In the genomic region with DNA sequence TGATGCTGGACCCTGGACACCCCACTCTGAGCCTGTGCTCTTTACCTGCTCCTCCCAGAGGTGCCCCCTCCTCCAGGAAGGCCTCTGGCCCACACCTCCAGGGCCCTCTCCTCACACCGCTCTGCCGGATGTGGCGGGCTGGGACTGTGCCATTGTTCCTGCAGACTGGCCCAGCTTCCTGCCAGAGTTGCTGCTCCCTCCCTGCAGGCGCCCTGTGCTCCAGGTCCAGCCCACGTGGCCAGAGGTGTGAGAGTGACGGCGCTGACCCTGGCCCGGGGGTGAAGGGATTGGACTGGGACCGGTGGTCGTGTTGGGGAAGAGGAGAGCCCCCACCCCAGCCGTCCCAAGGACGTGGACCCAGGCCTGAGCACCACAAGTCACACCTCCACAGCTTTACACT, we compare ENCODE assay signal across 20 cellular contexts. TPM values are rescaled to one million over a fixed set of nuclear protein-coding genes. Genes with fewer than 3 reads are reported as not detected.
A peak's percentile ranks its signal among the peaks of the same experiment; 100 is the strongest.
DNase-seq lines count a peak whose midpoint lies in the region; ATAC-seq, FAIRE-seq and TF ChIP-seq lines count a peak whose summit lies in the region.
"Had no signal": no experiment of that assay in that cellular context is flagged by ENCODE, and none has a peak within 500 bp of the region (broad histone marks: within the 10 kb centered on the region; RNA-seq: fewer than 3 reads in every experiment).

No MANE protein-coding gene starts in this region.

- no peak overlapping the region for H3K14ac ChIP-seq in trophoblast cell (ENCODE audit: low read length)

- CTCF ChIA-PET in HepG2 (lab: Yijun Ruan, JAX; ENCODE audit: low intra/inter-chr PET ratio, low total read pairs) = no interaction called here

- H3K9me3 ChIP-seq in right lobe of liver = no peaks in the 10 kb centered on the region
- no peaks in the 10 kb centered on the region for H3K9me3 ChIP-seq in HepG2 (ENCODE audit: low read length)
- no peaks in the 10 kb centered on the region for H3K9me3 ChIP-seq in RWPE2 (ENCODE audit: severe bottlenecking)
- no peaks in the 10 kb centered on the region for H3K9me3 ChIP-seq in thyroid gland
- peaks cover 4% of the 10 kb centered on the region for H3K9me3 ChIP-seq in trophoblast cell (ENCODE audit: insufficient read depth, low read depth, low read length)
- H3K9me3 ChIP-seq: BLaER1 had no signal

- BruUV-seq in HepG2 (replicated peaks; lab: Mats Ljungman, UMichigan) = no TSS peak

- no peak overlapping the region for H2BK120ac ChIP-seq in trophoblast cell (ENCODE audit: insufficient read depth, low read length, poor library complexity)

- WGBS in right lobe of liver (ENCODE audit: insufficient coverage, low coverage, low lambda C conversion rate, missing lambda C conversion rate) = no CpG with 5 or more reads among the region's 12 CpGs
- WGBS in HepG2 (ENCODE audit: low lambda C conversion rate) = 94% methylated on average over 11 of the region's 12 CpGs
- WGBS in thyroid gland, 2 donors = 76 to 87% methylated on average over 3 to 11 of the region's 12 CpGs
- WGBS in trophoblast cell (ENCODE audit: extremely low coverage, insufficient coverage, insufficient read length) = no CpG with 5 or more reads among the region's 12 CpGs

- H3K27me3 ChIP-seq in right lobe of liver = no peaks in the 10 kb centered on the region
- no peaks in the 10 kb centered on the region for H3K27me3 ChIP-seq in HepG2 (ENCODE audit: control insufficient read depth in 1 of 2, insufficient read depth in 2 of 2, low read length in 2 of 2)
- H3K27me3 ChIP-seq in RWPE2 (ENCODE audit: insufficient read depth, poor library complexity, severe bottlenecking) = no peaks in the 10 kb centered on the region
- H3K27me3 ChIP-seq in thyroid gland = no peaks in the 10 kb centered on the region
- H3K27me3 ChIP-seq in trophoblast cell (ENCODE audit: insufficient read depth, low read length) = no peaks in the 10 kb centered on the region
- H3K27me3 ChIP-seq: BLaER1 had no signal

- H2BK12ac ChIP-seq in trophoblast cell (ENCODE audit: low read length) = no peak overlapping the region

- no peak for FAIRE-seq in HepG2 (lab: Jason Lieb, UNC)
- FAIRE-seq: A204.1, GM12891, H1 had no signal

- ATAC-seq in right lobe of liver (no peak), HepG2 (no peak), RWPE2 (ENCODE audit: low read depth) (no peak)

- H2BK5ac ChIP-seq in trophoblast cell (ENCODE audit: low read depth, low read length, poor library complexity) = no peak overlapping the region

- H4K91ac ChIP-seq in trophoblast cell (ENCODE audit: low read depth, low read length) = no peak overlapping the region

- no peak overlapping the region for H3K4me3 ChIP-seq in right lobe of liver
- H3K4me3 ChIP-seq in HepG2 (replicated peaks in 1 of 3; ENCODE audit: insufficient read depth in 1 of 3, low read depth in 2 of 3, low read length in 3 of 3) = no peak overlapping the region
- H3K4me3 ChIP-seq in RWPE2 (ENCODE audit: severe bottlenecking) = no peak overlapping the region
- H3K4me3 ChIP-seq in thyroid gland (replicated peaks in 1 of 3) = no peak overlapping the region
- H3K4me3 ChIP-seq in coronary artery = no peak overlapping the region
- H3K4me3 ChIP-seq in trophoblast cell (ENCODE audit: low read depth, low read length) = no peak overlapping the region
- H3K4me3 ChIP-seq: BLaER1, GM23248 had no signal

- intact Hi-C loops in right lobe of liver (cut with DNase I) = no loop called here
- intact Hi-C loops in HepG2 (cut with micrococcal nuclease; ENCODE audit: unreplicated experiment) = no loop called here
- intact Hi-C loops in thyroid gland (cut with DNase I) = no loop called here

- TF ChIP-seq CTCF in right lobe of liver (IDR thresholded peaks at IDR 0.05) = no peak
- TF ChIP-seq CTCF in HepG2 (CRISPR knock-in tag; IDR thresholded peaks at IDR 0.05) = no peak
- TF ChIP-seq CTCF in RWPE2 (IDR thresholded peaks at IDR 0.05; ENCODE audit: poor library complexity, severe bottlenecking) = no peak
- no peak for TF ChIP-seq CTCF in thyroid gland (IDR thresholded peaks at IDR 0.05)
- TF ChIP-seq CTCF in coronary artery (IDR thresholded peaks at IDR 0.05) = no peak

- H3K9ac ChIP-seq in HepG2 (ENCODE audit: insufficient read depth, low read depth, low read length) (no peak overlapping the region), trophoblast cell (ENCODE audit: low read length) (no peak overlapping the region)
- H3K9ac ChIP-seq: GM23248 had no signal

- POLR2A ChIA-PET in HepG2 (lab: Yijun Ruan, JAX) = no interaction called here

- DNase-seq in right lobe of liver (peak in 2 of 3 donors; percentile 14 to 54), HepG2 (ENCODE audit: low spot score) (no peak), RWPE2 (ENCODE audit: low spot score) (peak; percentile 61), thyroid gland (no peak), coronary artery (ENCODE audit: low spot score) (no peak), trophoblast cell (no peak)
- DNase-seq: Calu3; CD4-positive, alpha-beta memory T cell; COR-L47; DMS53; DMS79 treated with DMSO at 0.1 percent for 48 hours; GF-D8; GM23248; H7; HCEC 1CT had no signal

- H3K79me2 ChIP-seq in HepG2 (ENCODE audit: insufficient read depth, low read length) = peaks cover 12% of the 10 kb centered on the region
- peaks cover 10% of the 10 kb centered on the region for H3K79me2 ChIP-seq in trophoblast cell (ENCODE audit: control insufficient read depth, insufficient read depth, low read length, poor library complexity)

- no peak for TF ChIP-seq POLR2A in right lobe of liver (IDR thresholded peaks at IDR 0.05)
- TF ChIP-seq POLR2A in HepG2 (IDR thresholded peaks at IDR 0.05; ENCODE audit: insufficient read depth in 1 of 2, low read depth in 2 of 2, low read length in 2 of 2) = no peak
- TF ChIP-seq POLR2A in thyroid gland (IDR thresholded peaks at IDR 0.05) = no peak

- TF ChIP-seq EP300 in HepG2 (IDR thresholded peaks at IDR 0.05; ENCODE audit: low read depth in 2 of 2, low read length in 2 of 2) (no peak), HepG2 (CRISPR knock-in tag; IDR thresholded peaks at IDR 0.05; ENCODE audit: borderline replicate concordance) (no peak)

- H3K4me2 ChIP-seq in HepG2 (ENCODE audit: low read depth, low read length) (no peak overlapping the region), trophoblast cell (ENCODE audit: low read length) (no peak overlapping the region)
- H3K4me2 ChIP-seq: BLaER1 had no signal

- H3K27ac ChIP-seq in right lobe of liver (no peak overlapping the region), HepG2 (ENCODE audit: extremely low read length, insufficient read depth, low read length) (no peak overlapping the region), RWPE2 (ENCODE audit: poor library complexity, severe bottlenecking) (no peak overlapping the region), thyroid gland (peak overlapping the region in 2 of 3 donors; percentile 91 to 98), coronary artery (no peak overlapping the region), trophoblast cell (ENCODE audit: low read depth, low read length) (no peak overlapping the region)
- H3K27ac ChIP-seq: 22Rv1, BLaER1, GM23248 had no signal

- peaks cover 0 to 29% (median 15%) of the 10 kb centered on the region in 4 donors for H3K4me1 ChIP-seq in right lobe of liver
- H3K4me1 ChIP-seq in HepG2 (ENCODE audit: insufficient read depth, low read length) = peaks cover 30% of the 10 kb centered on the region
- H3K4me1 ChIP-seq in RWPE2 (ENCODE audit: insufficient read depth, poor library complexity, severe bottlenecking) = no peaks in the 10 kb centered on the region
- peaks cover 49 to 58% of the 10 kb centered on the region in 2 donors for H3K4me1 ChIP-seq in thyroid gland
- H3K4me1 ChIP-seq in trophoblast cell (ENCODE audit: control insufficient read depth in 1 of 2, insufficient read depth in 2 of 2, low read length in 2 of 2) = peaks cover 0 to 8% of the 10 kb centered on the region in 2 experiments

- H4K8ac ChIP-seq in trophoblast cell (ENCODE audit: low read depth, low read length) = no peak overlapping the region

- H3K36me3 ChIP-seq in right lobe of liver = peaks cover 0 to 41% (median 11%) of the 10 kb centered on the region in 4 donors
- H3K36me3 ChIP-seq in HepG2 (replicated peaks in 1 of 2; ENCODE audit: control insufficient read depth in 1 of 2, insufficient read depth in 2 of 2, low read length in 2 of 2) = peaks cover 23 to 43% of the 10 kb centered on the region in 2 experiments; a peak in 4 of 5 replicates
- H3K36me3 ChIP-seq in RWPE2 (ENCODE audit: low read depth) = peaks cover 19% of the 10 kb centered on the region
- peaks cover 36 to 43% of the 10 kb centered on the region in 2 donors for H3K36me3 ChIP-seq in thyroid gland
- H3K36me3 ChIP-seq in trophoblast cell (ENCODE audit: control insufficient read depth in 1 of 2, insufficient read depth in 2 of 2, low read length in 2 of 2) = peaks cover 56 to 66% of the 10 kb centered on the region in 2 experiments

- no peaks in the 10 kb centered on the region for H3K79me1 ChIP-seq in trophoblast cell (ENCODE audit: low read length)

- no peak overlapping the region for H2AK5ac ChIP-seq in trophoblast cell (ENCODE audit: low read length)

- in situ Hi-C loops in HepG2 (cut with HindIII; ENCODE audit: extremely low pct_ligation_motif_present, low pct_unique_long_range_greater_than_20kb) = no loop called here

- no peak overlapping the region for H2AFZ ChIP-seq in HepG2 (ENCODE audit: low read length)
- H2AFZ ChIP-seq in trophoblast cell (ENCODE audit: insufficient read depth, low read length, poor library complexity) = no peak overlapping the region
- H2AFZ ChIP-seq: GM23248 had no signal

- H3K18ac ChIP-seq in trophoblast cell (ENCODE audit: low read length) = no peak overlapping the region

- no peak overlapping the region for H4K12ac ChIP-seq in trophoblast cell (ENCODE audit: low read depth, low read length)

- H3K4ac ChIP-seq in trophoblast cell (ENCODE audit: low read depth, low read length) = no peak overlapping the region

- TF ChIP-seq RAD21 in HepG2 (CRISPR knock-in tag; IDR thresholded peaks at IDR 0.05) = no peak

- H3K23ac ChIP-seq in trophoblast cell (ENCODE audit: low read length) = no peak overlapping the region

- H4K20me1 ChIP-seq in HepG2 (ENCODE audit: insufficient read depth, low read length) = peaks cover 11% of the 10 kb centered on the region

RNA-seq across cellular contexts. Expression of gene E4F1, which starts 5.7 kb away (rescaled TPM):
- total RNA-seq in right lobe of liver = 10 to 100 TPM in 4 of 6 experiments, 1 to 10 TPM in 2; 8.9 to 11.3 (median 10.4) TPM
- 10.3 and 19.5 TPM in 2 replicates for total RNA-seq in HepG2 (2016; rRNA removed; fragmentation: Illumina TruSeq; extraction: Trizol)
- total RNA-seq in HepG2 (2016; cell fraction: cytosol; rRNA removed; fragmentation: Illumina TruSeq; extraction: Trizol; ENCODE audit: low read depth) = 6.9 and 8.8 TPM in 2 replicates
- 8.9 and 20.8 TPM in 2 replicates for total RNA-seq in HepG2 (2016; cell fraction: insoluble cytoplasmic fraction; rRNA removed; fragmentation: Illumina TruSeq; extraction: Trizol)
- 6.0 TPM in 2 replicates for total RNA-seq in HepG2 (2016; cell fraction: membrane; rRNA removed; fragmentation: Illumina TruSeq; extraction: Trizol)
- total RNA-seq in HepG2 (2016; cell fraction: nucleus; rRNA removed; fragmentation: Illumina TruSeq; extraction: Trizol) = 24.2 and 28.6 TPM in 2 replicates
- polyA plus RNA-seq in HepG2 (2011; rRNA removed) = 13.8 and 17.2 TPM in 2 replicates
- polyA plus RNA-seq in HepG2 (2011; cell fraction: cytosol; rRNA removed) = 6.1 and 10.8 TPM in 2 replicates
- polyA plus RNA-seq in HepG2 (2011; cell fraction: nucleus; rRNA removed) = 151 and 202 TPM in 2 replicates
- 6.8 and 6.9 TPM in 2 replicates for polyA plus RNA-seq in HepG2 (2012)
- polyA plus RNA-seq in HepG2 (2016; cell fraction: cytosol; fragmentation: Illumina TruSeq; extraction: Trizol; ENCODE audit: low read depth) = 3.5 and 3.6 TPM in 2 replicates
- 8.4 and 9.9 TPM in 2 replicates for polyA plus RNA-seq in HepG2 (2016; cell fraction: insoluble cytoplasmic fraction; fragmentation: Illumina TruSeq; extraction: Trizol; ENCODE audit: low read depth)
- 4.8 and 5.0 TPM in 2 replicates for polyA plus RNA-seq in HepG2 (2016; cell fraction: membrane; fragmentation: Illumina TruSeq; extraction: Trizol; ENCODE audit: low read depth)
- polyA plus RNA-seq in HepG2 (2016; cell fraction: nucleus; fragmentation: Illumina TruSeq; extraction: Trizol; ENCODE audit: insufficient read depth, low read depth) = 55.1 and 57.6 TPM in 2 replicates
- polyA minus RNA-seq in HepG2 (2011; rRNA and poly(A)+ RNA removed; ENCODE audit: low replicate concordance) = 14.4 and 15.9 TPM in 2 replicates
- polyA minus RNA-seq in HepG2 (2011; cell fraction: cytosol; rRNA and poly(A)+ RNA removed) = 6.6 and 9.1 TPM in 2 replicates
- polyA minus RNA-seq in HepG2 (2011; cell fraction: nucleus; rRNA and poly(A)+ RNA removed) = 18.3 and 20.5 TPM in 2 replicates
- total RNA-seq in thyroid gland = 10 to 100 TPM; 35.3 to 55.7 (median 41.3) TPM
- polyA plus RNA-seq in trophoblast cell (2013) = 11.3 and 12.5 TPM in 2 replicates

RNA-seq across cellular contexts. Expression of gene DNASE1L2, which starts 7.2 kb away (rescaled TPM):
- total RNA-seq in right lobe of liver (1 to 10 TPM in 1 of 6 experiments, under 1 TPM in 4, not detected in 1; 0.31 to 1.1 (median 0.40) TPM), HepG2 (2016; rRNA removed; fragmentation: Illumina TruSeq; extraction: Trizol) (0.11 and 0.44 TPM in 2 replicates), thyroid gland (1 to 10 TPM in 3 of 4 donors, under 1 TPM in 1; 0.88 to 4.5 (median 1.4) TPM)
- total RNA-seq in HepG2 (2016; cell fraction: cytosol; rRNA removed; fragmentation: Illumina TruSeq; extraction: Trizol; ENCODE audit: low read depth) = 0.18 and 0.30 TPM in 2 replicates
- 0.45 TPM in 1 of 2 replicates, not detected in the other for total RNA-seq in HepG2 (2016; cell fraction: insoluble cytoplasmic fraction; rRNA removed; fragmentation: Illumina TruSeq; extraction: Trizol)
- 0.09 and 0.24 TPM in 2 replicates for total RNA-seq in HepG2 (2016; cell fraction: membrane; rRNA removed; fragmentation: Illumina TruSeq; extraction: Trizol)
- total RNA-seq in HepG2 (2016; cell fraction: nucleus; rRNA removed; fragmentation: Illumina TruSeq; extraction: Trizol) = 0.65 and 0.85 TPM in 2 replicates
- polyA plus RNA-seq in HepG2 (2011; rRNA removed) = 0.50 and 1.2 TPM in 2 replicates
- 0.12 and 0.42 TPM in 2 replicates for polyA plus RNA-seq in HepG2 (2011; cell fraction: cytosol; rRNA removed)
- polyA plus RNA-seq in HepG2 (2011; cell fraction: nucleus; rRNA removed) = 11.0 and 14.4 TPM in 2 replicates
- polyA plus RNA-seq in HepG2 (2012) = 0.50 and 0.95 TPM in 2 replicates
- polyA plus RNA-seq in HepG2 (2016; cell fraction: cytosol; fragmentation: Illumina TruSeq; extraction: Trizol; ENCODE audit: low read depth) = 0.25 and 0.43 TPM in 2 replicates
- not detected in 2 replicates for polyA plus RNA-seq in HepG2 (2016; cell fraction: insoluble cytoplasmic fraction; fragmentation: Illumina TruSeq; extraction: Trizol; ENCODE audit: low read depth)
- polyA plus RNA-seq in HepG2 (2016; cell fraction: membrane; fragmentation: Illumina TruSeq; extraction: Trizol; ENCODE audit: low read depth) = 0.29 and 0.42 TPM in 2 replicates
- 1.3 and 2.4 TPM in 2 replicates for polyA plus RNA-seq in HepG2 (2016; cell fraction: nucleus; fragmentation: Illumina TruSeq; extraction: Trizol; ENCODE audit: insufficient read depth, low read depth)
- polyA minus RNA-seq in HepG2 (2011; rRNA and poly(A)+ RNA removed; ENCODE audit: low replicate concordance) = 0.52 and 1.6 TPM in 2 replicates
- polyA minus RNA-seq in HepG2 (2011; cell fraction: cytosol; rRNA and poly(A)+ RNA removed) = not detected in 2 replicates
- 1.4 and 2.4 TPM in 2 replicates for polyA minus RNA-seq in HepG2 (2011; cell fraction: nucleus; rRNA and poly(A)+ RNA removed)
- 0.31 and 0.41 TPM in 2 replicates for polyA plus RNA-seq in trophoblast cell (2013)
- total RNA-seq: GM23248 had no signal
- polyA plus RNA-seq: CD4-positive, alpha-beta memory T cell had no signal

RNA-seq across cellular contexts. Expression of gene PGP, which starts 14.5 kb away (rescaled TPM):
- total RNA-seq in right lobe of liver (10 to 100 TPM in 1 of 6 experiments, 1 to 10 TPM in 5; 3.8 to 14.2 (median 6.9) TPM), HepG2 (2016; rRNA removed; fragmentation: Illumina TruSeq; extraction: Trizol) (15.6 and 18.3 TPM in 2 replicates), thyroid gland (10 to 100 TPM; 13.4 to 44.0 (median 28.8) TPM)
- total RNA-seq in HepG2 (2016; cell fraction: cytosol; rRNA removed; fragmentation: Illumina TruSeq; extraction: Trizol; ENCODE audit: low read depth) = 17.4 and 22.1 TPM in 2 replicates
- total RNA-seq in HepG2 (2016; cell fraction: insoluble cytoplasmic fraction; rRNA removed; fragmentation: Illumina TruSeq; extraction: Trizol) = 14.6 and 17.3 TPM in 2 replicates
- 19.3 and 24.3 TPM in 2 replicates for total RNA-seq in HepG2 (2016; cell fraction: membrane; rRNA removed; fragmentation: Illumina TruSeq; extraction: Trizol)
- 13.5 and 16.4 TPM in 2 replicates for total RNA-seq in HepG2 (2016; cell fraction: nucleus; rRNA removed; fragmentation: Illumina TruSeq; extraction: Trizol)
- 7.3 and 8.4 TPM in 2 replicates for polyA plus RNA-seq in HepG2 (2011; rRNA removed)
- polyA plus RNA-seq in HepG2 (2011; cell fraction: cytosol; rRNA removed) = 4.2 and 9.0 TPM in 2 replicates
- polyA plus RNA-seq in HepG2 (2011; cell fraction: nucleus; rRNA removed) = 26.9 and 29.4 TPM in 2 replicates
- 5.8 and 6.7 TPM in 2 replicates for polyA plus RNA-seq in HepG2 (2012)
- 28.2 and 33.1 TPM in 2 replicates for polyA plus RNA-seq in HepG2 (2016; cell fraction: cytosol; fragmentation: Illumina TruSeq; extraction: Trizol; ENCODE audit: low read depth)
- 21.0 and 21.9 TPM in 2 replicates for polyA plus RNA-seq in HepG2 (2016; cell fraction: insoluble cytoplasmic fraction; fragmentation: Illumina TruSeq; extraction: Trizol; ENCODE audit: low read depth)
- 24.1 and 25.1 TPM in 2 replicates for polyA plus RNA-seq in HepG2 (2016; cell fraction: membrane; fragmentation: Illumina TruSeq; extraction: Trizol; ENCODE audit: low read depth)
- polyA plus RNA-seq in HepG2 (2016; cell fraction: nucleus; fragmentation: Illumina TruSeq; extraction: Trizol; ENCODE audit: insufficient read depth, low read depth) = 37.7 and 42.5 TPM in 2 replicates
- 7.8 and 25.3 TPM in 2 replicates for polyA minus RNA-seq in HepG2 (2011; rRNA and poly(A)+ RNA removed; ENCODE audit: low replicate concordance)
- polyA minus RNA-seq in HepG2 (2011; cell fraction: cytosol; rRNA and poly(A)+ RNA removed) = 3.1 and 4.7 TPM in 2 replicates
- polyA minus RNA-seq in HepG2 (2011; cell fraction: nucleus; rRNA and poly(A)+ RNA removed) = 6.1 and 8.8 TPM in 2 replicates
- polyA plus RNA-seq in trophoblast cell (2013) = 36.6 and 37.5 TPM in 2 replicates

RNA-seq across cellular contexts. Expression of gene BRICD5, which starts 18.4 kb away (rescaled TPM):
- total RNA-seq in right lobe of liver (1 to 10 TPM in 4 of 6 experiments, under 1 TPM in 2; 0.74 to 3.7 (median 2.0) TPM), HepG2 (2016; rRNA removed; fragmentation: Illumina TruSeq; extraction: Trizol) (1.7 and 5.8 TPM in 2 replicates), thyroid gland (10 to 100 TPM in 2 of 4 donors, 1 to 10 TPM in 2; 3.8 to 44.6 (median 12.0) TPM)
- total RNA-seq in HepG2 (2016; cell fraction: cytosol; rRNA removed; fragmentation: Illumina TruSeq; extraction: Trizol; ENCODE audit: low read depth) = 2.2 and 3.3 TPM in 2 replicates
- 1.6 and 6.3 TPM in 2 replicates for total RNA-seq in HepG2 (2016; cell fraction: insoluble cytoplasmic fraction; rRNA removed; fragmentation: Illumina TruSeq; extraction: Trizol)
- 1.4 and 2.7 TPM in 2 replicates for total RNA-seq in HepG2 (2016; cell fraction: membrane; rRNA removed; fragmentation: Illumina TruSeq; extraction: Trizol)
- 5.3 and 6.8 TPM in 2 replicates for total RNA-seq in HepG2 (2016; cell fraction: nucleus; rRNA removed; fragmentation: Illumina TruSeq; extraction: Trizol)
- 1.6 and 2.0 TPM in 2 replicates for polyA plus RNA-seq in HepG2 (2011; rRNA removed)
- polyA plus RNA-seq in HepG2 (2011; cell fraction: cytosol; rRNA removed) = 0.71 and 1.3 TPM in 2 replicates
- 20.0 and 26.3 TPM in 2 replicates for polyA plus RNA-seq in HepG2 (2011; cell fraction: nucleus; rRNA removed)
- polyA plus RNA-seq in HepG2 (2012) = 3.3 and 5.8 TPM in 2 replicates
- 1.9 and 3.4 TPM in 2 replicates for polyA plus RNA-seq in HepG2 (2016; cell fraction: cytosol; fragmentation: Illumina TruSeq; extraction: Trizol; ENCODE audit: low read depth)
- polyA plus RNA-seq in HepG2 (2016; cell fraction: insoluble cytoplasmic fraction; fragmentation: Illumina TruSeq; extraction: Trizol; ENCODE audit: low read depth) = 1.3 and 2.2 TPM in 2 replicates
- 0.97 and 1.2 TPM in 2 replicates for polyA plus RNA-seq in HepG2 (2016; cell fraction: membrane; fragmentation: Illumina TruSeq; extraction: Trizol; ENCODE audit: low read depth)
- polyA plus RNA-seq in HepG2 (2016; cell fraction: nucleus; fragmentation: Illumina TruSeq; extraction: Trizol; ENCODE audit: insufficient read depth, low read depth) = 15.3 and 20.5 TPM in 2 replicates
- 0.72 and 4.8 TPM in 2 replicates for polyA minus RNA-seq in HepG2 (2011; rRNA and poly(A)+ RNA removed; ENCODE audit: low replicate concordance)
- 3.1 TPM in 1 of 2 replicates, not detected in the other for polyA minus RNA-seq in HepG2 (2011; cell fraction: cytosol; rRNA and poly(A)+ RNA removed)
- polyA minus RNA-seq in HepG2 (2011; cell fraction: nucleus; rRNA and poly(A)+ RNA removed) = 3.1 and 8.0 TPM in 2 replicates
- polyA plus RNA-seq in trophoblast cell (2013) = 4.1 and 5.5 TPM in 2 replicates

RNA-seq across cellular contexts. Expression of gene ECI1, which starts 22.3 kb away (rescaled TPM):
- total RNA-seq in right lobe of liver = 100 to 1,000 TPM in 2 of 6 experiments, 10 to 100 TPM in 4; 68.1 to 150 (median 85.5) TPM
- total RNA-seq in HepG2 (2016; rRNA removed; fragmentation: Illumina TruSeq; extraction: Trizol) = 73.8 and 82.0 TPM in 2 replicates
- 44.2 and 54.8 TPM in 2 replicates for total RNA-seq in HepG2 (2016; cell fraction: cytosol; rRNA removed; fragmentation: Illumina TruSeq; extraction: Trizol; ENCODE audit: low read depth)
- 75.0 and 87.4 TPM in 2 replicates for total RNA-seq in HepG2 (2016; cell fraction: insoluble cytoplasmic fraction; rRNA removed; fragmentation: Illumina TruSeq; extraction: Trizol)
- 72.9 and 79.9 TPM in 2 replicates for total RNA-seq in HepG2 (2016; cell fraction: membrane; rRNA removed; fragmentation: Illumina TruSeq; extraction: Trizol)
- total RNA-seq in HepG2 (2016; cell fraction: nucleus; rRNA removed; fragmentation: Illumina TruSeq; extraction: Trizol) = 36.0 and 44.8 TPM in 2 replicates
- polyA plus RNA-seq in HepG2 (2011; rRNA removed) = 102 and 117 TPM in 2 replicates
- polyA plus RNA-seq in HepG2 (2011; cell fraction: cytosol; rRNA removed) = 92.8 and 162 TPM in 2 replicates
- 91.6 and 93.8 TPM in 2 replicates for polyA plus RNA-seq in HepG2 (2011; cell fraction: nucleus; rRNA removed)
- 64.9 and 71.4 TPM in 2 replicates for polyA plus RNA-seq in HepG2 (2012)
- polyA plus RNA-seq in HepG2 (2016; cell fraction: cytosol; fragmentation: Illumina TruSeq; extraction: Trizol; ENCODE audit: low read depth) = 65.1 and 77.0 TPM in 2 replicates
- 81.7 and 86.2 TPM in 2 replicates for polyA plus RNA-seq in HepG2 (2016; cell fraction: insoluble cytoplasmic fraction; fragmentation: Illumina TruSeq; extraction: Trizol; ENCODE audit: low read depth)
- polyA plus RNA-seq in HepG2 (2016; cell fraction: membrane; fragmentation: Illumina TruSeq; extraction: Trizol; ENCODE audit: low read depth) = 77.8 and 83.0 TPM in 2 replicates
- polyA plus RNA-seq in HepG2 (2016; cell fraction: nucleus; fragmentation: Illumina TruSeq; extraction: Trizol; ENCODE audit: insufficient read depth, low read depth) = 91.3 and 94.3 TPM in 2 replicates
- 56.0 and 57.4 TPM in 2 replicates for polyA minus RNA-seq in HepG2 (2011; rRNA and poly(A)+ RNA removed; ENCODE audit: low replicate concordance)
- 29.4 and 32.4 TPM in 2 replicates for polyA minus RNA-seq in HepG2 (2011; cell fraction: cytosol; rRNA and poly(A)+ RNA removed)
- polyA minus RNA-seq in HepG2 (2011; cell fraction: nucleus; rRNA and poly(A)+ RNA removed) = 20.0 and 23.1 TPM in 2 replicates
- total RNA-seq in thyroid gland = 100 to 1,000 TPM; 104 to 208 (median 169) TPM
- 41.1 and 43.5 TPM in 2 replicates for polyA plus RNA-seq in trophoblast cell (2013)

Comparison
In these comparisons a context has a peak if more than half of its experiments do, and no peak if none do; other contexts are left out.
1. DNase-seq: peak in right lobe of liver (2 of 3) and RWPE2 (single experiment); none in HepG2 (single experiment), thyroid gland (0 of 2), coronary artery (single experiment) and trophoblast cell (0 of 2).
2. H3K27ac ChIP-seq: peak in thyroid gland (2 of 3); none in right lobe of liver (0 of 3), HepG2 (single experiment), RWPE2 (single experiment), coronary artery (0 of 2) and trophoblast cell (single experiment).